ENCODE assay signal across 18 cellular contexts in genomic region chr3:113021471-113021870, GRCh38. TPM values are rescaled to one million over a fixed set of nuclear protein-coding genes. Genes with fewer than 3 reads are reported as not detected.
"Had no signal": no experiment of that assay in that cellular context is flagged by ENCODE, and none has a peak within 500 bp of the region (broad histone marks: within the 10 kb centered on the region; RNA-seq: fewer than 3 reads in every experiment).

No MANE protein-coding gene starts in this region.

- H3K4me2 ChIP-seq: hepatocyte had no signal

- H3K27me3 Mint-ChIP-seq: progenitor cell of endocrine pancreas had no signal

- DNase-seq: effector memory CD4-positive, alpha-beta T cell; esophagus squamous epithelium; foreskin fibroblast; left colon; left ventricle myocardium superior; occipital lobe; pancreas; right cardiac atrium; small intestine; stimulated activated CD4-positive, alpha-beta T cell treated with anti-CD3 and anti-CD28 coated beads, Interleukin-12 subunit alpha, Interleukin-12 subunit beta, amount 100 ng/mL, for 4 hours; stimulated activated naive CD4-positive, alpha-beta T cell treated with Interleukin-2 at 50 U/mL for 16 hours; trophoblast cell had no signal

- H3K27ac ChIP-seq: esophagus squamous epithelium, hepatocyte, pancreas had no signal

- H3K9me3 Mint-ChIP-seq: nephron had no signal

- ATAC-seq: left colon, left ventricle myocardium superior, pancreas, right cardiac atrium had no signal

- H3K36me3 ChIP-seq: pancreas had no signal

- H3K27me3 ChIP-seq: esophagus squamous epithelium, hepatocyte, pancreas had no signal

- H3K27ac Mint-ChIP-seq: progenitor cell of endocrine pancreas had no signal

- H3K4me3 ChIP-seq: esophagus squamous epithelium, hepatocyte, lung, pancreas had no signal

- H3K9me3 ChIP-seq: esophagus squamous epithelium, pancreas had no signal

RNA-seq across cellular contexts. Expression of gene CD200R1, which starts 46.6 kb away (rescaled TPM):
- total RNA-seq: epithelial cell of proximal tubule, kidney epithelial cell, progenitor cell of endocrine pancreas had no signal
